Comparison of ENCODE assay signal across 11 cellular contexts in the genomic region with DNA sequence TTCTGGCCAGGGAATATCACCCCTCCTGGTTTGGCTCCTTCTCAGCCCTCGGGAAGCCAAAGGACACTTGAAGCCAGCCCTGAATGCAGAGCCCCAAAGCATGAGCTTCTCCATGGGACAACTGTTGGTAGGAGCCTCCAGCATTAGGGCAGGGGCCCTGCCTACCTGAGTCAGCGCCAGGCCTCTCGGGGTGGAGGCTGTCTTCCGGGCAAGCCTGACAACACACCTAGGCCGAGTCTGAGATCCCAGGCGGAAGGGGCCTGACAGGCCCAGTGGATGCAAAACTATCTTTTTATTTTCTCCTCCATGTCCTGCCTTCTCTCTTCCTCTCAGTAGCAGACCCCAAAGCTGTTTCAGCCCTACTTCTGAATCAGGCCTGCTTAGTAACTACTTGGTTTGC. TPM values are rescaled to one million over a fixed set of nuclear protein-coding genes. Genes with fewer than 3 reads are reported as not detected.
A peak's percentile ranks its signal among the peaks of the same experiment; 100 is the strongest.
DNase-seq lines count a peak whose midpoint lies in the region; ATAC-seq and TF ChIP-seq lines count a peak whose summit lies in the region.
"Had no signal": no experiment of that assay in that cellular context is flagged by ENCODE, and none has a peak within 500 bp of the region (broad histone marks: within the 10 kb centered on the region; RNA-seq: fewer than 3 reads in every experiment).

No MANE protein-coding gene starts in this region.

- no peak for DNase-seq in cardiac muscle cell (ENCODE audit: low read depth in 1 of 2, low spot score in 1 of 2)
- DNase-seq in Right ventricle myocardium inferior (ENCODE audit: missing footprints) = no peak
- DNase-seq in coronary artery (ENCODE audit: low spot score) = no peak
- no peak for DNase-seq in NCI-H82 treated with DMSO at 0.1 percent for 48 hours (lab: John Stamatoyannopoulos, UW; ENCODE audit: unreplicated experiment)
- no peak for DNase-seq in NOMO-1 treated with DMSO at 0.1 percent for 48 hours (lab: John Stamatoyannopoulos, UW; ENCODE audit: unreplicated experiment)
- DNase-seq in NCI-H1436 treated with DMSO at 0.1 percent for 48 hours (lab: John Stamatoyannopoulos, UW) = no peak
- DNase-seq: HCEC 1CT; NCI-H446; stimulated activated CD4-positive, alpha-beta T cell treated with anti-CD3 and anti-CD28 coated beads, Interleukin-15, amount 100 ng/mL, for 24 hours had no signal

- H3K4me1 ChIP-seq in cardiac muscle cell (ENCODE audit: low read depth) = peaks cover 30% of the 10 kb centered on the region
- peaks cover 48 to 49% of the 10 kb centered on the region in 2 donors for H3K4me1 ChIP-seq in mucosa of rectum (ENCODE audit: control insufficient read depth in 2 of 2, insufficient read depth in 2 of 2, low read length in 2 of 2)
- no peaks in the 10 kb centered on the region for H3K4me1 ChIP-seq in urinary bladder (ENCODE audit: insufficient read depth)

- intact Hi-C loops in Right ventricle myocardium inferior (cut with DNase I) = no loop called here

- peak overlapping the region; percentile 84 for H3K27ac ChIP-seq in cardiac muscle cell
- peak overlapping the region; percentile 54 to 67 for H3K27ac ChIP-seq in coronary artery
- peak overlapping the region; percentile 96 to 99 for H3K27ac ChIP-seq in mucosa of rectum (ENCODE audit: low read depth in 2 of 2, low read length in 2 of 2)
- peak overlapping the region; percentile 51 for H3K27ac ChIP-seq in urinary bladder (ENCODE audit: low read depth)

- ATAC-seq in Right ventricle myocardium inferior = no peak

- no peaks in the 10 kb centered on the region for H3K27me3 ChIP-seq in cardiac muscle cell
- H3K27me3 ChIP-seq in mucosa of rectum (ENCODE audit: control insufficient read depth in 2 of 2, insufficient read depth in 2 of 2, low read length in 2 of 2) = no peaks in the 10 kb centered on the region

- H3K4me3 ChIP-seq in cardiac muscle cell (no peak overlapping the region), coronary artery (no peak overlapping the region), mucosa of rectum (ENCODE audit: low read length in 2 of 2) (peak overlapping the region; percentile 69 to 79), urinary bladder (ENCODE audit: low read depth, low read length) (no peak overlapping the region)

- H3K36me3 ChIP-seq in cardiac muscle cell (no peaks in the 10 kb centered on the region), mucosa of rectum (ENCODE audit: control insufficient read depth in 2 of 2, insufficient read depth in 2 of 2, low read length in 2 of 2) (peaks cover 0 to 11% of the 10 kb centered on the region in 2 donors), urinary bladder (ENCODE audit: insufficient read depth) (no peaks in the 10 kb centered on the region)

- 87% methylated on average over 6 of the region's 6 CpGs for WGBS in urinary bladder

- H3K9me3 ChIP-seq in cardiac muscle cell (ENCODE audit: low read depth) = no peaks in the 10 kb centered on the region
- no peaks in the 10 kb centered on the region for H3K9me3 ChIP-seq in mucosa of rectum (ENCODE audit: control insufficient read depth in 2 of 2, low read length in 2 of 2)

- peak overlapping the region; percentile 76 to 82 for H3K9ac ChIP-seq in mucosa of rectum (ENCODE audit: low read depth in 1 of 2, low read length in 2 of 2)

- TF ChIP-seq CTCF in cardiac muscle cell (IDR thresholded peaks at IDR 0.05; ENCODE audit: low read depth, low read length) = no peak
- no peak for TF ChIP-seq CTCF in coronary artery (IDR thresholded peaks at IDR 0.05)

RNA-seq across cellular contexts. Expression of gene RCOR2, which starts 27.6 kb away (rescaled TPM):
- total RNA-seq in cardiac muscle cell (73.5 and 74.2 TPM in 2 replicates), Right ventricle myocardium inferior (11.1 TPM), urinary bladder (1.9 TPM)
- polyA plus RNA-seq in cardiac muscle cell (34.7 and 41.0 TPM in 2 replicates), urinary bladder (2.0 TPM)

RNA-seq across cellular contexts. Expression of gene NAA40, which starts 49.5 kb away (rescaled TPM):
- total RNA-seq in cardiac muscle cell (56.7 and 82.7 TPM in 2 replicates), Right ventricle myocardium inferior (18.7 TPM), urinary bladder (13.6 TPM)
- polyA plus RNA-seq in cardiac muscle cell (59.1 and 60.9 TPM in 2 replicates), urinary bladder (8.2 TPM)

RNA-seq across cellular contexts. Expression of gene MARK2, which starts 50.4 kb away (rescaled TPM):
- 31.0 and 31.4 TPM in 2 replicates for total RNA-seq in cardiac muscle cell
- polyA plus RNA-seq in cardiac muscle cell = 37.2 and 38.1 TPM in 2 replicates
- total RNA-seq in Right ventricle myocardium inferior = 37.4 TPM
- 13.1 TPM for total RNA-seq in urinary bladder
- polyA plus RNA-seq in urinary bladder = 21.6 TPM

Comparison
In these comparisons a context has a peak if more than half of its experiments do, and no peak if none do; other contexts are left out.
1. H3K4me3 ChIP-seq: peak in mucosa of rectum (2 of 2); none in cardiac muscle cell (single experiment), coronary artery (single experiment) and urinary bladder (single experiment).
2. Peak in every context shown above with its lines, with median percentiles within 50 percentile points of each other: H3K27ac ChIP-seq.